Comparison of ENCODE assay signal across 8 cellular contexts in the genomic region with DNA sequence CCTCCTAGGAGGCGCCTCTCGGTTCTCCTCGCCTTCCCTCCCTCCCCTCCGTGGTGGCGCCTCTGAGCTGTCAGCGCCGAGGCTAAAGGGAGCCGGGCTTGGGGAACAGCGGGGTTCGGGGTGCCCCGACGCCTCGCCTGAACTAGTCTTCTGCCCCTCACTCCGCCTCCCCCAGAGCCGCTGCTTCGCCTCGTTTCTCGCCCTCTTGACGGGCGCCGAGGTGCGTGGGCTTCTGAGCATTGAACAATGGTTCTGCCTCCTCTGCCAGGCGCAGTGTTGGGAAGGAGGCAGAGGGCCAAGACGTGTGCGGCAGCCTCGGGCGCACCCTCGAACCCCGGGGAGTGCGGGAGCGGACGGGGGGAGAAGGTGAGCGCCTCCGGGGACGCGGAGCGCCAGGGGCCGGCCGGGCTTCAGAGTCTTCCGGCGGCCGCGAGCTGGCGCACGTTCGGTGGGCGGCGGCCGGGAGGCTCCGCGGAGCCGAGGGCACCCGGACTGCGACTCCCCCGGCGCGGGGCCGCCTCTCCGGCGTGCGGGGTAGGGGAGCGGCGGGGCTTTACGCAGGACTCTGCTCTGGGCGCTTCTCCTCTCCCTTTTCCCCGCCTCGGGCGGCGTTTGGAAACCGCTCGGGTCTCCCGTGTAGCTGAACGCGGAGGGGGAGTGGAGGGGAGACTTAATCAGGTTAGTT. TPM values are rescaled to one million over a fixed set of nuclear protein-coding genes. Genes with fewer than 3 reads are reported as not detected.
DNase-seq lines count a peak whose midpoint lies in the region; ATAC-seq and TF ChIP-seq lines count a peak whose summit lies in the region.

No MANE protein-coding gene starts in this region.

- no peaks in the 10 kb centered on the region for H3K36me3 ChIP-seq in GM06990 (ENCODE audit: control insufficient read depth, insufficient read depth, low read length)

- no peaks in the 10 kb centered on the region for H3K9me3 Mint-ChIP-seq in activated T-helper 17 cell treated with anti-CD3 and anti-CD28 coated beads, Interleukin-2, amount 50 U/mL, for 72 hours

- peak; percentile 0 for TF ChIP-seq CTCF in GM06990 (IDR thresholded peaks at IDR 0.05; ENCODE audit: insufficient read depth, low read length, poor library complexity, severe bottlenecking)
- peak; percentile 31; the same call in 1 of the 2 replicates for TF ChIP-seq CTCF in LNCaP clone FGC (IDR thresholded peaks at IDR 0.05; ENCODE audit: control insufficient read depth, extremely low read depth, insufficient read depth)
- TF ChIP-seq CTCF in omental fat pad (IDR thresholded peaks at IDR 0.05): no peak

- H3K4me3 Mint-ChIP-seq in activated T-helper 17 cell treated with anti-CD3 and anti-CD28 coated beads, Interleukin-2, amount 50 U/mL, for 72 hours: peak overlapping the region; percentile 91

- no peaks in the 10 kb centered on the region for H3K4me1 Mint-ChIP-seq in activated T-helper 17 cell treated with anti-CD3 and anti-CD28 coated beads, Interleukin-2, amount 50 U/mL, for 72 hours

- H3K27ac Mint-ChIP-seq in activated T-helper 17 cell treated with anti-CD3 and anti-CD28 coated beads, Interleukin-2, amount 50 U/mL, for 72 hours: peak overlapping the region; percentile 83

- no peaks in the 10 kb centered on the region for H3K27me3 ChIP-seq in GM06990 (replicated peaks; ENCODE audit: control insufficient read depth, insufficient read depth, low read length)

- peaks cover 17% of the 10 kb centered on the region for H3K36me3 Mint-ChIP-seq in activated T-helper 17 cell treated with anti-CD3 and anti-CD28 coated beads, Interleukin-2, amount 50 U/mL, for 72 hours (ENCODE audit: low read depth)

- DNase-seq in GM06990 (ENCODE audit: extremely low read depth, insufficient read length): peak; percentile 39
- no peak for DNase-seq in LNCaP clone FGC (ENCODE audit: low read depth)
- peak; percentile 59 for DNase-seq in globus pallidus (ENCODE audit: low spot score)
- DNase-seq in omental fat pad (ENCODE audit: low spot score): no peak
- DNase-seq in NCI-H2081 treated with DMSO at 0.1 percent for 48 hours (lab: John Stamatoyannopoulos, UW): no peak
- no peak for DNase-seq in kidney glomerular epithelial cell (lab: John Stamatoyannopoulos, UW)

- H3K4me3 ChIP-seq in GM06990 (replicated peaks; ENCODE audit: low read depth, low read length): peak overlapping the region; percentile 54
- peak overlapping the region; percentile 73 for H3K4me3 ChIP-seq in LNCaP clone FGC (ENCODE audit: low read depth, low read length)

- ATAC-seq in GM21619 (IDR thresholded peaks at IDR 0.05; ENCODE audit: unreplicated experiment) (peak; percentile 26), omental fat pad (ENCODE audit: low FRiP score) (peak; percentile 7)
- ATAC-seq in activated T-helper 17 cell treated with anti-CD3 and anti-CD28 coated beads, Interleukin-2, amount 50 U/mL, for 72 hours (replicated peaks): peak; percentile 34

- H3K27me3 Mint-ChIP-seq in activated T-helper 17 cell treated with anti-CD3 and anti-CD28 coated beads, Interleukin-2, amount 50 U/mL, for 72 hours: peaks cover 30% of the 10 kb centered on the region

RNA-seq across cellular contexts. Expression of a gene that starts 0.9 kb away (rescaled TPM):
- 10 to 100 TPM; 10.9 to 17.2 TPM for total RNA-seq in activated T-helper 17 cell treated with anti-CD3 and anti-CD28 coated beads, Interleukin-2, amount 50 U/mL, for 72 hours
- total RNA-seq in omental fat pad: 10 to 100 TPM in 3 of 4 donors, 1 to 10 TPM in 1; 5.4 to 39.3 (median 16.1) TPM

Comparison
In these comparisons a context has a peak if more than half of its experiments do, and no peak if none do; other contexts are left out.
1. DNase-seq: peak in GM06990 (single experiment) and globus pallidus (single experiment); none in LNCaP clone FGC (single experiment), omental fat pad (single experiment), NCI-H2081 treated with DMSO at 0.1 percent for 48 hours (single experiment) and kidney glomerular epithelial cell (single experiment).
2. CTCF ChIP-seq: peak in GM06990 (single experiment) and LNCaP clone FGC (single experiment); none in omental fat pad (0 of 3).
3. Peak in every context shown above with its lines, with median percentiles within 50 percentile points of each other: ATAC-seq.